ENCODE assay signal across 1 cellular context in the genomic region with DNA sequence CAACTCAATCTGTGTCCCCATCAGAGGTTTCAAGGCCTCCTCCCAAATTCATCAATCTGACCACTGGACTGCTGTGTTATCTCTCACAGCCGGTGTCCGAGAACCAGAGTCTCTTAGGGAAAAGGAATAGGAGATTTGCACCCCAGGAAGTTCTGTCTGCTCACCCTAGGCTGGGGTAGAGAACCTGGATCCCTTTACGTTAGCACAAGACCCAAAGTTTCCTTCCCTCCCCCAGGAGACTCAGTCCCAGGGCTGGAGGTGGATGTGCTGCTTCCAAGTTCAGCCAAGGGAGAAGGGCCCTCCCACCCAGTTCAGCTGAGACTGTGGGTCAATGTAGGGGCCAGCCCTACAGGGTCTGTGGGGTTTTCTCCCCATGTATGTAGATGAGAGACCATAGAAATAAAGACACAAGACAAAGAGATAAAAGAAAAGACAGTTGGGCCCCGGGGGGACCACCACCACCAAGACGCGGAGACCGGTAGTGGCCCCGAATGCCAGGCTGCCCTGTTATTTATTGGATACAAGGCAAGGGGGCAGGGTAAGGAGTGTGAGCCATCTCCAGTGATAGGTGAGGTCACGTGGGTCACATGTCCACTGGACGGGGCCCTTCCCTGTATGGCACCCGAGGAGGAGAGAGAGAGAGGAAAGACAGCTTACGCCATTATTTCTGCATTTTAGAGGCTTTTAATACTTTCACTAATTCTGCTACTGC.
TF ChIP-seq lines count a peak whose summit lies in the region.

No MANE protein-coding gene starts in this region.

TF ChIP-seq in SK-N-SH, 30 proteins besides CTCF, POLR2A, EP300 and RAD21 (continued from another document):
- TF ChIP-seq, protein P1, sequence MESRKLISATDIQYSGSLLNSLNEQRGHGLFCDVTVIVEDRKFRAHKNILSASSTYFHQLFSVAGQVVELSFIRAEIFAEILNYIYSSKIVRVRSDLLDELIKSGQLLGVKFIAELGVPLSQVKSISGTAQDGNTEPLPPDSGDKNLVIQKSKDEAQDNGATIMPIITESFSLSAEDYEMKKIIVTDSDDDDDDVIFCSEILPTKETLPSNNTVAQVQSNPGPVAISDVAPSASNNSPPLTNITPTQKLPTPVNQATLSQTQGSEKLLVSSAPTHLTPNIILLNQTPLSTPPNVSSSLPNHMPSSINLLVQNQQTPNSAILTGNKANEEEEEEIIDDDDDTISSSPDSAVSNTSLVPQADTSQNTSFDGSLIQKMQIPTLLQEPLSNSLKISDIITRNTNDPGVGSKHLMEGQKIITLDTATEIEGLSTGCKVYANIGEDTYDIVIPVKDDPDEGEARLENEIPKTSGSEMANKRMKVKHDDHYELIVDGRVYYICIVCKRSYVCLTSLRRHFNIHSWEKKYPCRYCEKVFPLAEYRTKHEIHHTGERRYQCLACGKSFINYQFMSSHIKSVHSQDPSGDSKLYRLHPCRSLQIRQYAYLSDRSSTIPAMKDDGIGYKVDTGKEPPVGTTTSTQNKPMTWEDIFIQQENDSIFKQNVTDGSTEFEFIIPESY (IDR thresholded peaks at IDR 0.05; ENCODE audit: borderline replicate concordance, low read depth): no peak
